In the genomic region with DNA sequence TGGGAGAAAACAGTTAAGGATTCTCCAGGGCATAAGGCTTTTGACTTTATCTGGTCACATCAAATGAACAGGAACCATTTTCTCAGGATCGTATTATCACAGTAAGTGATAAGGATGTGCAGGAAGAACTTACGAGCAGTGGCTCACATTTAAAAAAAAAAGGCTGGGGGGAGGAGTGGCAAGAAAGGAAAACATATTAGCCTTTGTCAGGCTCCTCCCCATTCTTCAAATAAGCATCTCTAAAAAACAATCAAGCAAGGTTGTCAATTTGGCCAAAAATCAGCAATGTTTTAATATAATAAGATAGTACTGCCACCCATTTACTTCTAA, we compare ENCODE assay signal across 10 cellular contexts.
DNase-seq lines count a peak whose midpoint lies in the region; ATAC-seq and TF ChIP-seq lines count a peak whose summit lies in the region.
"Had no signal": no experiment of that assay in that cellular context is flagged by ENCODE, and none has a peak within 500 bp of the region (broad histone marks: within the 10 kb centered on the region; RNA-seq: fewer than 3 reads in every experiment).

No MANE protein-coding gene starts in this region.

- H3K4me1 ChIP-seq in DOHH2 (ENCODE audit: control insufficient read depth, low read length) (peaks cover 10% of the 10 kb centered on the region), osteoblast (ENCODE audit: insufficient read depth, low read length) (peaks cover 7% of the 10 kb centered on the region)

- no peak for DNase-seq in MG63
- DNase-seq in central memory CD8-positive, alpha-beta T cell (ENCODE audit: low spot score in 2 of 2) = no peak
- DNase-seq in osteoblast (ENCODE audit: insufficient read length, low spot score, missing footprints) = no peak
- DNase-seq in NCI-H2081 (lab: John Stamatoyannopoulos, UW) = no peak
- no peak for DNase-seq in RPMI8226
- no peak for DNase-seq in OCI-M2 (lab: John Stamatoyannopoulos, UW; ENCODE audit: unreplicated experiment)
- DNase-seq in dedifferentiated amniotic fluid mesenchymal stem cell (ENCODE audit: extremely low spot score) = no peak
- DNase-seq: KBM-7 had no signal

- peak overlapping the region; percentile 95 for H3K27ac Mint-ChIP-seq in central memory CD8-positive, alpha-beta T cell (ENCODE audit: low read depth)

- H3K27me3 Mint-ChIP-seq in central memory CD8-positive, alpha-beta T cell = peaks cover 20% of the 10 kb centered on the region

- no peaks in the 10 kb centered on the region for H3F3A ChIP-seq in DOHH2 (ENCODE audit: control insufficient read depth, insufficient read depth)

- peaks cover 3% of the 10 kb centered on the region for H3K36me3 Mint-ChIP-seq in central memory CD8-positive, alpha-beta T cell (ENCODE audit: insufficient read depth)

- H3K36me3 ChIP-seq in DOHH2 (ENCODE audit: control insufficient read depth, low read length) = no peaks in the 10 kb centered on the region
- no peaks in the 10 kb centered on the region for H3K36me3 ChIP-seq in MG63
- H3K36me3 ChIP-seq in osteoblast (ENCODE audit: insufficient read depth, low read length) = no peaks in the 10 kb centered on the region

- H3K27me3 ChIP-seq in DOHH2 (ENCODE audit: control insufficient read depth, low read length) (no peaks in the 10 kb centered on the region), MG63 (no peaks in the 10 kb centered on the region), osteoblast (ENCODE audit: insufficient read depth, low read length) (no peaks in the 10 kb centered on the region)

- TF ChIP-seq CTCF in DOHH2 (IDR thresholded peaks at IDR 0.05; ENCODE audit: low read depth, low read length, poor library complexity, severe bottlenecking) (no peak), osteoblast (IDR thresholded peaks at IDR 0.05; ENCODE audit: extremely low read depth, low read depth, low read length) (no peak)

- H3K4me3 ChIP-seq in DOHH2 (ENCODE audit: low read length) = peak overlapping the region; percentile 67
- H3K4me3 ChIP-seq in MG63 = peak overlapping the region; percentile 50
- H3K4me3 ChIP-seq in osteoblast (ENCODE audit: insufficient read depth, low read length) = peak overlapping the region; percentile 70
- H3K4me3 ChIP-seq: lung had no signal

- peak overlapping the region; percentile 63 for H3K4me2 ChIP-seq in DOHH2 (ENCODE audit: low read length)
- H3K4me2 ChIP-seq in osteoblast (ENCODE audit: insufficient read depth, low read length) = peak overlapping the region; percentile 91

- H4K20me1 ChIP-seq in DOHH2 (ENCODE audit: control insufficient read depth, insufficient read depth, low read depth, low read length) = no peaks in the 10 kb centered on the region
- no peaks in the 10 kb centered on the region for H4K20me1 ChIP-seq in osteoblast (ENCODE audit: insufficient read depth, low read length)

- H3K4me1 Mint-ChIP-seq in central memory CD8-positive, alpha-beta T cell = peaks cover 7% of the 10 kb centered on the region

- no peak overlapping the region for H3K27ac ChIP-seq in DOHH2 (ENCODE audit: low read depth, low read length)
- H3K27ac ChIP-seq in osteoblast (ENCODE audit: low read depth, low read length) = no peak overlapping the region

- H3K4me3 Mint-ChIP-seq in central memory CD8-positive, alpha-beta T cell = peak overlapping the region; percentile 86

- no peaks in the 10 kb centered on the region for H3K9me2 ChIP-seq in DOHH2 (replicated peaks; ENCODE audit: control insufficient read depth, low read length)

- H2AFZ ChIP-seq in osteoblast (ENCODE audit: low read length) = peak overlapping the region; percentile 87

- H3K9me3 Mint-ChIP-seq in central memory CD8-positive, alpha-beta T cell = no peaks in the 10 kb centered on the region

- ATAC-seq in central memory CD8-positive, alpha-beta T cell (replicated peaks; ENCODE audit: extremely low read depth, poor library complexity, severe bottlenecking) = no peak

- H3K79me2 ChIP-seq in DOHH2 (ENCODE audit: control insufficient read depth, low read length) = no peaks in the 10 kb centered on the region
- no peaks in the 10 kb centered on the region for H3K79me2 ChIP-seq in osteoblast (ENCODE audit: insufficient read depth, low read length)

- H3K9me3 ChIP-seq in DOHH2 (ENCODE audit: control insufficient read depth, insufficient read depth, low read length) = no peaks in the 10 kb centered on the region
- no peaks in the 10 kb centered on the region for H3K9me3 ChIP-seq in MG63
- no peaks in the 10 kb centered on the region for H3K9me3 ChIP-seq in osteoblast (ENCODE audit: low read depth, low read length)
